In genomic region chr15:69087581-69087980, GRCh38 we compare ENCODE assay signal across 18 cellular contexts.
A peak's percentile ranks its signal among the peaks of the same experiment; 100 is the strongest.
DNase-seq lines count a peak whose midpoint lies in the region.
"Had no signal": no experiment of that assay in that cellular context is flagged by ENCODE, and none has a peak within 500 bp of the region (broad histone marks: within the 10 kb centered on the region; RNA-seq: fewer than 3 reads in every experiment).

No MANE protein-coding gene starts in this region.

- peaks cover 77% of the 10 kb centered on the region for H3K4me1 ChIP-seq in iPS-20b (ENCODE audit: insufficient read depth, low read length)

- peak overlapping the region; percentile 27; the same call in 1 of the 2 replicates for H3K4me3 ChIP-seq in iPS-20b (ENCODE audit: low read length)

- peaks cover 59% of the 10 kb centered on the region for H3K27me3 ChIP-seq in iPS-20b (ENCODE audit: insufficient read depth, low read length)

- no peaks in the 10 kb centered on the region for H3K9me3 ChIP-seq in iPS-20b (ENCODE audit: insufficient read depth, low read depth, low read length)

- DNase-seq in NCI-H526 treated with DMSO at 0.1 percent for 48 hours (lab: John Stamatoyannopoulos, UW) (peak; percentile 6), NCI-H526 (lab: John Stamatoyannopoulos, UW) (no peak), NCI-H69 (lab: John Stamatoyannopoulos, UW) (peak; percentile 36), iPS-NIHi7 (ENCODE audit: extremely low spot score) (no peak), AG08396 (ENCODE audit: low spot score) (no peak), NCI-H2107 (lab: John Stamatoyannopoulos, UW) (no peak)
- no peak for DNase-seq in stimulated activated CD4-positive, alpha-beta T cell treated with anti-CD3 and anti-CD28 coated beads, Interleukin-2, amount 100 ng/mL, for 48 hours
- DNase-seq: DMS79 treated with DMSO at 0.1 percent for 48 hours, GDM1, GOT3, MV-4-11, NCI-H187 treated with DMSO at 0.1 percent for 48 hours, NCI-H2171 treated with DMSO at 0.1 percent for 48 hours, NCI-H446 treated with DMSO at 0.1 percent for 48 hours, RPMI8226, SIG-M5 had no signal

- H3K27ac ChIP-seq in iPS-20b (ENCODE audit: low read length) = peak overlapping the region; percentile 50
- H3K27ac ChIP-seq: 22Rv1 had no signal

- H3K36me3 ChIP-seq in iPS-20b (ENCODE audit: insufficient read depth, low read depth, low read length) = no peaks in the 10 kb centered on the region

- H3K9ac ChIP-seq in iPS-20b (ENCODE audit: low read depth, low read length) = peak overlapping the region; percentile 67; the same call in 1 of the 2 replicates

Comparison
In these comparisons a context has a peak if more than half of its experiments do, and no peak if none do; other contexts are left out.
1. DNase-seq: peak in NCI-H526 treated with DMSO at 0.1 percent for 48 hours (single experiment) and NCI-H69 (single experiment); none in NCI-H526 (0 of 2), iPS-NIHi7 (single experiment), stimulated activated CD4-positive, alpha-beta T cell treated with anti-CD3 and anti-CD28 coated beads, Interleukin-2, amount 100 ng/mL, for 48 hours (0 of 2), AG08396 (single experiment) and NCI-H2107 (single experiment).